13 cellular contexts compared by ENCODE assay signal in the genomic region with DNA sequence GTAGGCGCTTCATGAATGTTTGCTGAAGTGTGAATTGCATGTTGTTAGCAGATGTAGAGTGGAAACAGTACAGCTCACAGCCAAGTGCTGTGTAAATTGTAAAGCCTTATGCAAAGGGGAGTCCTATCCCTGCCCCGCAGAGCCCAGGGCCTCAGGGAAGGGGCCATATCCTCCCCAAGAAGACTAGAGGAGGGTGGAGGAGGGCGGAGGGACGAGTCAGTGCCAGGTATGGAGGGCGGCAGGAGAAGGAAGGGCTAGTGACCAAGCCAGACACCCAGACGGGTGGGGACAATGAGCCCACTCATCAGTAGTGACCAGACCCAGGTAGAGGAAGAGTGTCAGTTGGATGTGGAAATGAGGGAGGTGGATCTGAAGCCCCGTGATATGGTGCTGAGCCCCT. TPM values are rescaled to one million over a fixed set of nuclear protein-coding genes. Genes with fewer than 3 reads are reported as not detected.
A peak's percentile ranks its signal among the peaks of the same experiment; 100 is the strongest.
DNase-seq lines count a peak whose midpoint lies in the region; FAIRE-seq and TF ChIP-seq lines count a peak whose summit lies in the region.
"Had no signal": no experiment of that assay in that cellular context is flagged by ENCODE, and none has a peak within 500 bp of the region (broad histone marks: within the 10 kb centered on the region; RNA-seq: fewer than 3 reads in every experiment).

No MANE protein-coding gene starts in this region.

- H3K79me2 ChIP-seq in keratinocyte (ENCODE audit: control insufficient read depth, insufficient read depth, low read length): peaks cover 8% of the 10 kb centered on the region

- FAIRE-seq in keratinocyte (lab: Jason Lieb, UNC) (no peak), small intestine (lab: Jason Lieb, UNC) (no peak)

- no peak overlapping the region for H3K4me3 ChIP-seq in keratinocyte (ENCODE audit: control insufficient read depth in 2 of 3, extremely low read depth in 1 of 3, insufficient read depth in 2 of 3, low read depth in 1 of 3, low read length in 3 of 3)
- no peak overlapping the region for H3K4me3 ChIP-seq in small intestine (ENCODE audit: low read depth in 1 of 2, low read length in 2 of 2)
- H3K4me3 ChIP-seq in SJCRH30: no peak overlapping the region
- H3K4me3 ChIP-seq in uterus: no peak overlapping the region
- H3K4me3 ChIP-seq: adrenal gland, GM23248, SK-N-MC had no signal

- H3K36me3 ChIP-seq in keratinocyte (ENCODE audit: control insufficient read depth in 2 of 2, extremely low read depth in 1 of 2, insufficient read depth in 2 of 2, low read length in 2 of 2) (peaks cover 5 to 6% of the 10 kb centered on the region in 2 experiments), small intestine (ENCODE audit: control insufficient read depth in 2 of 2, insufficient read depth in 2 of 2, low read length in 2 of 2) (no peaks in the 10 kb centered on the region), SJCRH30 (no peaks in the 10 kb centered on the region), uterus (no peaks in the 10 kb centered on the region)
- H3K36me3 ChIP-seq: adrenal gland had no signal

- H3K27me3 ChIP-seq in keratinocyte (ENCODE audit: control insufficient read depth, extremely low read depth, insufficient read depth, low read length) (no peaks in the 10 kb centered on the region), small intestine (ENCODE audit: control insufficient read depth in 2 of 2, insufficient read depth in 2 of 2, low read length in 2 of 2) (no peaks in the 10 kb centered on the region), SJCRH30 (no peaks in the 10 kb centered on the region), uterus (no peaks in the 10 kb centered on the region)
- H3K27me3 ChIP-seq: adrenal gland had no signal

- TF ChIP-seq CTCF in Calu3 (IDR thresholded peaks at IDR 0.05; ENCODE audit: unreplicated experiment): no peak
- TF ChIP-seq CTCF in RWPE1 (conservative IDR thresholded peaks at IDR 0.05; ENCODE audit: low read depth): no peak
- TF ChIP-seq CTCF in keratinocyte (optimal IDR thresholded peaks at IDR 0.05 in 1 of 3, IDR thresholded peaks at IDR 0.05 in 1 of 3, conservative IDR thresholded peaks at IDR 0.05 in 1 of 3; ENCODE audit: extremely low read depth in 1 of 3, insufficient read depth in 2 of 3, low read length in 3 of 3): no peak
- no peak for TF ChIP-seq CTCF in uterus (IDR thresholded peaks at IDR 0.05)
- no peak for TF ChIP-seq CTCF in progenitor cell of endocrine pancreas (IDR thresholded peaks at IDR 0.05; ENCODE audit: unreplicated experiment)

- H3K27ac ChIP-seq in RWPE1 (peak overlapping the region; percentile 16), keratinocyte (ENCODE audit: control insufficient read depth, insufficient read depth, low read length) (peak overlapping the region; percentile 3), small intestine (ENCODE audit: low read depth in 1 of 2, low read length in 1 of 2) (peak overlapping the region; percentile 50 to 90), SJCRH30 (no peak overlapping the region), uterus (no peak overlapping the region)
- H3K27ac ChIP-seq: adrenal gland, GM23248, SK-N-MC had no signal

- peak overlapping the region; percentile 24 for H3K4me2 ChIP-seq in keratinocyte (ENCODE audit: control insufficient read depth, extremely low read depth, insufficient read depth, low read depth, low read length)

- H2AFZ ChIP-seq in keratinocyte (ENCODE audit: control insufficient read depth, low read length): no peak overlapping the region
- H2AFZ ChIP-seq: GM23248 had no signal

- H3K4me1 ChIP-seq in keratinocyte (ENCODE audit: control insufficient read depth, extremely low read depth, insufficient read depth, low read length) (peaks cover 18% of the 10 kb centered on the region), small intestine (ENCODE audit: control insufficient read depth in 2 of 2, insufficient read depth in 1 of 2, low read depth in 1 of 2, low read length in 1 of 2) (peaks cover 3% of the 10 kb centered on the region in 2 donors), SJCRH30 (no peaks in the 10 kb centered on the region), uterus (no peaks in the 10 kb centered on the region)
- H3K4me1 ChIP-seq: adrenal gland had no signal

- POLR2A ChIA-PET in RWPE1 (lab: Yijun Ruan, JAX; ENCODE audit: low non-redundant PET): no interaction called here

- no peak overlapping the region for H3K9ac ChIP-seq in keratinocyte (ENCODE audit: control insufficient read depth, extremely low read depth, insufficient read depth, low read length)
- H3K9ac ChIP-seq: GM23248 had no signal

- H3K36me3 Mint-ChIP-seq in Calu3 (ENCODE audit: insufficient read depth, unreplicated experiment) (peaks cover 10% of the 10 kb centered on the region), progenitor cell of endocrine pancreas (ENCODE audit: insufficient read depth) (peaks cover 5% of the 10 kb centered on the region)

- H3K9me3 ChIP-seq in keratinocyte (ENCODE audit: control insufficient read depth, low read depth, low read length) (no peaks in the 10 kb centered on the region), small intestine (ENCODE audit: control insufficient read depth, low read depth) (no peaks in the 10 kb centered on the region), SJCRH30 (replicated peaks) (no peaks in the 10 kb centered on the region), uterus (no peaks in the 10 kb centered on the region)
- H3K9me3 ChIP-seq: adrenal gland had no signal

- no peak for TF ChIP-seq POLR2A in uterus (IDR thresholded peaks at IDR 0.05)

- H3K9me3 Mint-ChIP-seq in Calu3 (ENCODE audit: low read depth, unreplicated experiment) (no peaks in the 10 kb centered on the region), progenitor cell of endocrine pancreas (ENCODE audit: low read depth) (no peaks in the 10 kb centered on the region)
- H3K9me3 Mint-ChIP-seq: CD4-positive, alpha-beta T cell had no signal

- H3K27me3 Mint-ChIP-seq in Calu3 (ENCODE audit: unreplicated experiment): no peaks in the 10 kb centered on the region
- H3K27me3 Mint-ChIP-seq in progenitor cell of endocrine pancreas: no peaks in the 10 kb centered on the region
- H3K27me3 Mint-ChIP-seq: CD4-positive, alpha-beta T cell had no signal

- H4K20me1 ChIP-seq in keratinocyte (ENCODE audit: control insufficient read depth, extremely low read depth, insufficient read depth, low read length): no peaks in the 10 kb centered on the region

- CTCF ChIA-PET in Calu3 (lab: Charles Lee) (interaction anchor here (1.4 kb wide), 1 partner anchor 9 kb away, joined by 3 read pairs; no protein-coding TSS in a partner anchor), RWPE1 (lab: Yijun Ruan, JAX) (no interaction called here)

- WGBS in small intestine, 3 donors: 68 to 81% (median 70%) methylated on average over 7 of the region's 7 CpGs

- H3K4me1 Mint-ChIP-seq in Calu3 (ENCODE audit: low read depth, unreplicated experiment) (peaks cover 22% of the 10 kb centered on the region), progenitor cell of endocrine pancreas (ENCODE audit: low read depth) (peaks cover 17% of the 10 kb centered on the region)

- peak overlapping the region; percentile 82 for H3K27ac Mint-ChIP-seq in Calu3 (ENCODE audit: unreplicated experiment)
- H3K27ac Mint-ChIP-seq in progenitor cell of endocrine pancreas: no peak overlapping the region
- H3K27ac Mint-ChIP-seq: CD4-positive, alpha-beta T cell had no signal

- no peak overlapping the region for H3K4me3 Mint-ChIP-seq in Calu3 (ENCODE audit: low read depth, unreplicated experiment)
- H3K4me3 Mint-ChIP-seq in progenitor cell of endocrine pancreas (ENCODE audit: low read depth): no peak overlapping the region
- H3K4me3 Mint-ChIP-seq: CD4-positive, alpha-beta T cell had no signal

- no peaks in the 10 kb centered on the region for H3K9me1 ChIP-seq in keratinocyte (ENCODE audit: control insufficient read depth, extremely low read depth, insufficient read depth, low read length)

- BruUV-seq in Calu3 (replicated peaks; lab: Mats Ljungman, UMichigan): no TSS peak

- no peak for DNase-seq in Calu3
- no peak for DNase-seq in RWPE1 (ENCODE audit: low spot score)
- DNase-seq in keratinocyte (ENCODE audit: low read depth, low spot score): no peak
- DNase-seq in small intestine: no peak
- DNase-seq in SJCRH30: no peak
- no peak for DNase-seq in uterus
- no peak for DNase-seq in progenitor cell of endocrine pancreas (ENCODE audit: low spot score, unreplicated experiment)
- no peak for DNase-seq in UCSD-AML1 (lab: John Stamatoyannopoulos, UW; ENCODE audit: unreplicated experiment)
- DNase-seq: adrenal gland; CD4-positive, alpha-beta T cell; GM23248; NK-92 treated with Interleukin-12 subunit alpha and Interleukin-12 subunit beta, amount 100 ng/mL, for 24 hours had no signal

- dilution Hi-C loops in keratinocyte (cut with MboI; ENCODE audit: extremely low pct_ligation_motif_present, low sequenced_read_pairs): no loop called here

- intact Hi-C loops in Calu3 (cut with micrococcal nuclease; ENCODE audit: unreplicated experiment): no loop called here
- intact Hi-C loops in uterus (cut with DNase I; ENCODE audit: low total_unique reads): no loop called here

RNA-seq across cellular contexts. Expression of a gene that starts 45.2 kb away (rescaled TPM):
- total RNA-seq in Calu3 (2022) (14.3 and 15.4 TPM in 2 replicates), uterus (10 to 100 TPM in 2 of 4 donors, 1 to 10 TPM in 2; 2.3 to 22.2 (median 8.4) TPM), progenitor cell of endocrine pancreas (69.3 and 70.0 TPM in 2 replicates)
- polyA plus RNA-seq in keratinocyte (3.9 to 5.4 TPM (median 4.5 TPM) in 3 replicates), small intestine (10 to 100 TPM; 10.3 to 19.7 (median 18.0) TPM)
- polyA plus RNA-seq in keratinocyte (2011; ENCODE audit: low read depth): 4.9 TPM
- 4.8 and 6.2 TPM in 2 replicates for polyA plus RNA-seq in keratinocyte (2011; cell fraction: cytosol; rRNA removed)
- 15.1 and 18.4 TPM in 2 replicates for polyA plus RNA-seq in keratinocyte (2011; cell fraction: nucleus; rRNA removed)
- 18.9 and 20.7 TPM in 2 replicates for polyA plus RNA-seq in keratinocyte (2012; ENCODE audit: low replicate concordance)
- 11.3 to 32.5 TPM (median 11.8 TPM) in 3 replicates for polyA minus RNA-seq in keratinocyte
- 12.9 TPM for polyA minus RNA-seq in keratinocyte (2011; cell fraction: cytosol; rRNA and poly(A)+ RNA removed)
- 9.6 and 13.2 TPM in 2 replicates for polyA minus RNA-seq in keratinocyte (2011; cell fraction: nucleus; rRNA and poly(A)+ RNA removed)
- total RNA-seq in SJCRH30 (2014; rRNA removed; shearing (Covaris generic)): 6.3 and 8.5 TPM in 2 replicates

RNA-seq across cellular contexts. Expression of a gene that starts 56.0 kb away (rescaled TPM):
- total RNA-seq in Calu3 (2022) (96.1 and 108 TPM in 2 replicates), uterus (10 to 100 TPM in 3 of 4 donors, 1 to 10 TPM in 1; 4.1 to 93.8 (median 21.5) TPM), progenitor cell of endocrine pancreas (149 and 164 TPM in 2 replicates)
- polyA plus RNA-seq in keratinocyte (23.5 to 28.3 TPM (median 27.9 TPM) in 3 replicates), small intestine (100 to 1,000 TPM in 1 of 3 donors, 10 to 100 TPM in 2; 26.8 to 285 (median 43.2) TPM)
- 15.4 TPM for polyA plus RNA-seq in keratinocyte (2011; ENCODE audit: low read depth)
- polyA plus RNA-seq in keratinocyte (2011; cell fraction: cytosol; rRNA removed): 9.5 and 16.2 TPM in 2 replicates
- polyA plus RNA-seq in keratinocyte (2011; cell fraction: nucleus; rRNA removed): 6.3 and 8.6 TPM in 2 replicates
- 24.0 and 29.7 TPM in 2 replicates for polyA plus RNA-seq in keratinocyte (2012; ENCODE audit: low replicate concordance)
- 25.2 to 46.0 TPM (median 27.3 TPM) in 3 replicates for polyA minus RNA-seq in keratinocyte
- 15.9 TPM for polyA minus RNA-seq in keratinocyte (2011; cell fraction: cytosol; rRNA and poly(A)+ RNA removed)
- 3.3 and 4.9 TPM in 2 replicates for polyA minus RNA-seq in keratinocyte (2011; cell fraction: nucleus; rRNA and poly(A)+ RNA removed)
- 96.9 and 102 TPM in 2 replicates for total RNA-seq in SJCRH30 (2014; rRNA removed; shearing (Covaris generic))

Comparison
In these comparisons a context has a peak if more than half of its experiments do, and no peak if none do; other contexts are left out.
1. H3K27ac ChIP-seq: peak in RWPE1 (single experiment), keratinocyte (single experiment) and small intestine (2 of 2); none in SJCRH30 (single experiment) and uterus (0 of 2).